2 cellular contexts compared by ENCODE assay signal in genomic region chr15:90192961-90193786, GRCh38.
TF ChIP-seq lines count a peak whose summit lies in the region.

No MANE protein-coding gene starts in this region.

TF ChIP-seq in IMR-90, 13 proteins besides CTCF, POLR2A, EP300 and RAD21:
- TF ChIP-seq NFE2L2 (IDR thresholded peaks at IDR 0.05; ENCODE audit: low read depth, low read length) (no peak), ELK1 (IDR thresholded peaks at IDR 0.05; ENCODE audit: borderline replicate concordance, low read depth, low read length) (no peak), MAZ (IDR thresholded peaks at IDR 0.05; ENCODE audit: borderline replicate concordance, low read depth, low read length) (no peak), FOS (IDR thresholded peaks at IDR 0.05; ENCODE audit: low read depth, low read length) (no peak), RCOR1 (IDR thresholded peaks at IDR 0.05; ENCODE audit: insufficient replicate concordance, low read length) (no peak), RFX5 (IDR thresholded peaks at IDR 0.05; ENCODE audit: low read depth, low read length) (no peak), CHD1 (IDR thresholded peaks at IDR 0.05; ENCODE audit: low read depth, low read length) (no peak), SMC3 (IDR thresholded peaks at IDR 0.05; ENCODE audit: low read depth, low read length) (no peak), CEBPB (IDR thresholded peaks at IDR 0.05; ENCODE audit: low read depth, low read length) (no peak)

TF ChIP-seq in HEK293T, 16 proteins besides CTCF, POLR2A, EP300 and RAD21:
- no peak for TF ChIP-seq TARDBP (IDR thresholded peaks at IDR 0.05)
- TF ChIP-seq ARNT (IDR thresholded peaks at IDR 0.05), result no peak
- no peak for TF ChIP-seq LEF1 (IDR thresholded peaks at IDR 0.05; ENCODE audit: borderline replicate concordance)
- TF ChIP-seq ZNF384 (IDR thresholded peaks at IDR 0.05), result no peak
- no peak for TF ChIP-seq BHLHE40 (IDR thresholded peaks at IDR 0.05; ENCODE audit: borderline replicate concordance)
- no peak for TF ChIP-seq L3MBTL2 (conservative IDR thresholded peaks at IDR 0.05)
